ENCODE assay signal across 15 cellular contexts in genomic region chr10:132373241-132373955, GRCh38.
"Had no signal": no experiment of that assay in that cellular context is flagged by ENCODE, and none has a peak within 500 bp of the region (broad histone marks: within the 10 kb centered on the region; RNA-seq: fewer than 3 reads in every experiment).

No MANE protein-coding gene starts in this region.

- H3K4me3 ChIP-seq: cardiac muscle cell, gastrocnemius medialis, psoas muscle, right lobe of liver had no signal

- H3K4me3 Mint-ChIP-seq: mesothelial cell of epicardium; stimulated activated naive B cell treated with anti-CD40 and anti-IgM and Interleukin-4, amounts not matched to agents 10 μg/mL and 1 μg/mL and 100 μg/mL, for 72 hours; T-helper 1 cell treated with Interleukin-12 subunit alpha and Interleukin-12 subunit beta and Interleukin-4 antibody, amounts not matched to agents 30 μg/mL and 1 μg/mL, for 36 hours; type B pancreatic cell; WTC11 had no signal

- H3K36me3 ChIP-seq: cardiac muscle cell, gastrocnemius medialis, right lobe of liver had no signal

- DNase-seq: activated CD4-positive, alpha-beta T cell treated with anti-CD3 and anti-CD28 coated beads, Interleukin-2, amount 50 U/mL, for 1 hour; activated effector memory CD4-positive, alpha-beta T cell treated with anti-CD3 and anti-CD28 coated beads, Interleukin-2, amount 50 U/mL, for 16 hours; activated T-cell treated with anti-CD3 and anti-CD28 coated beads, Interleukin-2, amount 50 U/mL, for 1 hour; gastrocnemius medialis; nucleus accumbens; stimulated activated CD4-positive, alpha-beta T cell treated with anti-CD3 and anti-CD28 coated beads, Interleukin-2, amount 100 ng/mL, for 24 hours; stimulated activated naive B cell treated with anti-CD40 and anti-IgM and Interleukin-4, amounts not matched to agents 10 μg/mL and 1 μg/mL and 100 μg/mL, for 72 hours; substantia nigra had no signal

- H3K9me3 ChIP-seq: gastrocnemius medialis, psoas muscle, right lobe of liver had no signal

- ATAC-seq: gastrocnemius medialis; psoas muscle; right lobe of liver; stimulated activated naive B cell treated with anti-CD40 and anti-IgM and Interleukin-4, amounts not matched to agents 10 μg/mL and 1 μg/mL and 100 μg/mL, for 72 hours; WTC11 had no signal

- H3K4me1 ChIP-seq: gastrocnemius medialis, psoas muscle, right lobe of liver had no signal

- H3K27me3 ChIP-seq: cardiac muscle cell, gastrocnemius medialis, right lobe of liver had no signal

- H3K27ac Mint-ChIP-seq: mesothelial cell of epicardium; stimulated activated naive B cell treated with anti-CD40 and anti-IgM and Interleukin-4, amounts not matched to agents 10 μg/mL and 1 μg/mL and 100 μg/mL, for 72 hours; T-helper 1 cell treated with Interleukin-12 subunit alpha and Interleukin-12 subunit beta and Interleukin-4 antibody, amounts not matched to agents 30 μg/mL and 1 μg/mL, for 36 hours; type B pancreatic cell; WTC11 had no signal

- H3K9me3 Mint-ChIP-seq: stimulated activated naive B cell treated with anti-CD40 and anti-IgM and Interleukin-4, amounts not matched to agents 10 μg/mL and 1 μg/mL and 100 μg/mL, for 72 hours; T-helper 1 cell treated with Interleukin-12 subunit alpha and Interleukin-12 subunit beta and Interleukin-4 antibody, amounts not matched to agents 30 μg/mL and 1 μg/mL, for 36 hours; type B pancreatic cell; WTC11 had no signal

- H3K27ac ChIP-seq: cardiac muscle cell, gastrocnemius medialis, psoas muscle, right lobe of liver had no signal

- H3K36me3 Mint-ChIP-seq: WTC11 had no signal
